8 cellular contexts compared by ENCODE assay signal in the genomic region with DNA sequence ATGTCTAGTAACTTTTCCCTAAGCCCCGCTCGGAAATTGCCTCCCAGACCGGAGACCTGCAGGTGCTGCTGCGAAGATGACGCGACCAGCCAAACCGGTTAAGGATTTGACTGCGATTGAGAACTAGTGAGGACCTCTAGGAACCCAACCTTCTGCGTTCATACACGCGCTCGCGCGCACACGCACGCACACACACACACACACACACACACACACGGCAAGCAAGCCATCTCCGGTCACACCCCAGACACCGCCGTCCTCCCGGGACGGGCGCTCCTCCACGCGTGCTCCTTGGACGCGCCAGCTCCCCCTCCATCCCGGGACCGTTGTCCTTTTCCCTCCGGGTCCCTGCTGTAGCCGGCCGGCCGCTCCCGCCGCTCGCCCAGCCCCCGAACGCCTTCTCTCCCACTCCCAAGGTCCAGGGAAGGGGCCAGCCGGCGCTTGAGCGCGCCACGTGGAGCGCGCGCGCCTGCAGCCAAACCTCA. TPM values are rescaled to one million over a fixed set of nuclear protein-coding genes. Genes with fewer than 3 reads are reported as not detected.
DNase-seq lines count a peak whose midpoint lies in the region; ATAC-seq and TF ChIP-seq lines count a peak whose summit lies in the region.

No MANE protein-coding gene starts in this region.

- peaks cover 23% of the 10 kb centered on the region for H3K4me1 ChIP-seq in vagina

- no peaks in the 10 kb centered on the region for H3K36me3 ChIP-seq in vagina

- ATAC-seq in GM21528 (IDR thresholded peaks at IDR 0.05; ENCODE audit: low FRiP score, unreplicated experiment) = peak; percentile 10
- no peak for ATAC-seq in GM18907 (IDR thresholded peaks at IDR 0.05; ENCODE audit: unreplicated experiment)

- DNase-seq in COR-L47 (lab: John Stamatoyannopoulos, UW) (peak; percentile 74), NCI-H146 treated with DMSO at 0.1 percent for 48 hours (lab: John Stamatoyannopoulos, UW; ENCODE audit: unreplicated experiment) (peak; percentile 72), fibroblast of the aortic adventitia (ENCODE audit: low read depth) (peak; percentile 56), vagina (ENCODE audit: extremely low spot score in 2 of 2) (no peak)
- DNase-seq in activated CD8-positive, alpha-beta memory T cell treated with anti-CD3 and anti-CD28 coated beads, Interleukin-2, amount 50 U/mL, for 48 hours = peak; percentile 60

- H3K27ac Mint-ChIP-seq in nephron = peak overlapping the region; percentile 65 to 86 (median 73)

- no peaks in the 10 kb centered on the region for H3K27me3 ChIP-seq in vagina

- TF ChIP-seq CTCF in fibroblast of the aortic adventitia (IDR thresholded peaks at IDR 0.05; ENCODE audit: insufficient read depth, low read length) (no peak), nephron (IDR thresholded peaks at IDR 0.05; ENCODE audit: unreplicated experiment in 3 of 3) (no peak), vagina (IDR thresholded peaks at IDR 0.05) (no peak)

- peak overlapping the region; percentile 72 for H3K27ac ChIP-seq in vagina

- H3K27me3 Mint-ChIP-seq in nephron (ENCODE audit: low read depth) = peaks cover 4% of the 10 kb centered on the region

- H3K4me3 ChIP-seq in fibroblast of the aortic adventitia (ENCODE audit: low read depth, low read length) (peak overlapping the region; percentile 78), vagina (peak overlapping the region; percentile 56 to 77)

- no peaks in the 10 kb centered on the region for H3K9me3 Mint-ChIP-seq in nephron

- intact Hi-C loops in vagina (cut with DNase I) = loop anchor here (5.0 kb wide), 2 partner anchors 57 to 108 kb away; a partner anchor contains a TSS

- H3K9me3 ChIP-seq in vagina = no peaks in the 10 kb centered on the region

- TF ChIP-seq POLR2A in vagina (IDR thresholded peaks at IDR 0.05) = no peak

- H3K4me3 Mint-ChIP-seq in nephron = peak overlapping the region; percentile 94 to 99 (median 97)

- H3K4me1 Mint-ChIP-seq in nephron = peaks cover 27% of the 10 kb centered on the region

- no peaks in the 10 kb centered on the region for H3K36me3 Mint-ChIP-seq in nephron (ENCODE audit: low read depth)

RNA-seq across cellular contexts. Expression of a gene that starts 1.2 kb away (rescaled TPM):
- 9.5 and 10.2 TPM in 2 replicates for total RNA-seq in fibroblast of the aortic adventitia (ENCODE audit: low replicate concordance)
- 25.0 TPM for total RNA-seq in vagina

RNA-seq across cellular contexts. Expression of a gene that starts 56.9 kb away (rescaled TPM):
- total RNA-seq in fibroblast of the aortic adventitia (ENCODE audit: low replicate concordance) (59.2 and 126 TPM in 2 replicates), vagina (211 TPM)

Comparison
In these comparisons a context has a peak if more than half of its experiments do, and no peak if none do; other contexts are left out.
1. DNase-seq: peak in COR-L47 (single experiment), NCI-H146 treated with DMSO at 0.1 percent for 48 hours (single experiment), activated CD8-positive, alpha-beta memory T cell treated with anti-CD3 and anti-CD28 coated beads, Interleukin-2, amount 50 U/mL, for 48 hours (single experiment) and fibroblast of the aortic adventitia (single experiment); none in vagina (0 of 2).